Comparison of ENCODE assay signal across 9 cellular contexts in the genomic region with DNA sequence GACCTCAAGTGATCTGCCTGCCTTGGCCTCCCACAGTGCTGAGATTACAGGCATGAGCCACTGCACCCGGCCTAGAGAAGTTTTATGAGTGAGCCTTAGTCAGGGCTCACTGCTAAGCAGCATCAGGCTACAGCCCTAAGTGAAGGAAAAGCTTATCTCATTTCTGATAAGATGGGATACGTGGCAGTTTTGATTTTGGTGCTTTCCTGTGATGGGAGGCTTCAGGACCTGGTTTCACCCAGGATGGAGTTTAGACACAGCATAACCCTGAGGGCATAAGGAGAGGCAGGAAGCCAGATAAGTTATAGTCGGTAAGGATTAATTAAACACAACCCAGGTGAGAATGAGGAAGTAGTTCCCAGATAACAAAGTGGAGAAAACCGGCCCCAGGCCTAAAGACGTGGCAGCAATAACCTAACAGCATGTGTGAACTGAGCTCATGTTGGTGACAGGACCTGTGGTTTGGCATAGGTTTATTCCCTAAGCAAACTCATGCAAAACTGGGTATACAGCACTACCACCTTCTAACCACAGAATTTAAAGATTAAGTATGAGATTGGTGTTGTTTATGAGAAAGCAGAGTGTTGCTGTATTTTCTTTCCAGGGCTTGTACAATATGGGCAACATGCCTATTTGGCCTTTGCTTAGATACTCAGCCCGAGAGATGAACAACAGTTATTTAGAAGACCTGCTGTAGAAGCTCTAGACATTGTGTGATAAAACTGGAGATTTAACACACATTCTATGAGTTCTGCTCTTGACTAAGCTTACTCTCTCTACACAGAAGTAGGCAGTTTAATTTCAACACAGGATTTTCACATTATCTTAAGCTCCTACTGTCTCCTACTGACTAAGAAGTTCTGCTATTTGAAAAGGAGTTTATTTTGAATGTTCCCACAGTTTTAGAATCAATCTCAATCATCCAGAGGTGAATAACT.
DNase-seq lines count a peak whose midpoint lies in the region; ATAC-seq, FAIRE-seq and TF ChIP-seq lines count a peak whose summit lies in the region.
"Had no signal": no experiment of that assay in that cellular context is flagged by ENCODE, and none has a peak within 500 bp of the region (broad histone marks: within the 10 kb centered on the region; RNA-seq: fewer than 3 reads in every experiment).

No MANE protein-coding gene starts in this region.

- no peak overlapping the region for H3K4me3 Mint-ChIP-seq in HFFc6
- no peak overlapping the region for H3K4me3 Mint-ChIP-seq in T-cell
- H3K4me3 Mint-ChIP-seq: neural crest cell had no signal

- FAIRE-seq in GM12892 (lab: Jason Lieb, UNC): no peak

- DNase-seq in COLO668 (lab: John Stamatoyannopoulos, UW; ENCODE audit: unreplicated experiment) (peak; percentile 23), HFFc6 (no peak), T-cell (peak in 14 of 34 experiments; percentile 1 to 27 (median 10)), kidney tubule cell (ENCODE audit: low spot score) (peak; percentile 68), medulla oblongata (ENCODE audit: extremely low spot score) (no peak), GM12892 (ENCODE audit: insufficient read length) (no peak), SKM-1 (lab: John Stamatoyannopoulos, UW; ENCODE audit: unreplicated experiment) (no peak)

- ATAC-seq in T-cell (replicated peaks in 1 of 4) (peak; percentile 64 to 76 (median 66)), HG02884 (IDR thresholded peaks at IDR 0.05; ENCODE audit: unreplicated experiment) (no peak)

- no peak for TF ChIP-seq CTCF in HFFc6 (IDR thresholded peaks at IDR 0.05)

- POLR2A ChIA-PET in T-cell (lab: Charles Lee): no interaction called here

- no peaks in the 10 kb centered on the region for H3K9me3 Mint-ChIP-seq in HFFc6
- no peaks in the 10 kb centered on the region for H3K9me3 Mint-ChIP-seq in T-cell
- H3K9me3 Mint-ChIP-seq: neural crest cell had no signal

- H3K27ac Mint-ChIP-seq in HFFc6: peak overlapping the region; percentile 60; the same call in 1 of the 2 replicates
- peak overlapping the region; percentile 65 to 83 for H3K27ac Mint-ChIP-seq in T-cell

- CTCF ChIA-PET in T-cell (lab: Charles Lee): interaction anchor here (0.5 to 1.0 kb wide), 3 partner anchors 235 to 812 kb away, joined by 3 read pairs; no protein-coding TSS in a partner anchor

- H3K4me1 Mint-ChIP-seq in HFFc6 (ENCODE audit: low read depth): peaks cover 6% of the 10 kb centered on the region; the same call in 1 of the 2 replicates
- H3K4me1 Mint-ChIP-seq in T-cell: peaks cover 7 to 19% (median 10%) of the 10 kb centered on the region in 3 donors
- H3K4me1 Mint-ChIP-seq: neural crest cell had no signal

- TF ChIP-seq POLR2A in GM12892 (IDR thresholded peaks at IDR 0.05; ENCODE audit: low read depth, low read length): no peak

- peaks cover under 1% of the 10 kb centered on the region for H3K27me3 Mint-ChIP-seq in HFFc6 (ENCODE audit: insufficient read depth)
- no peaks in the 10 kb centered on the region for H3K27me3 Mint-ChIP-seq in T-cell

- H3K36me3 Mint-ChIP-seq in HFFc6 (ENCODE audit: low read depth): no peaks in the 10 kb centered on the region
- no peaks in the 10 kb centered on the region for H3K36me3 Mint-ChIP-seq in T-cell

Comparison
In these comparisons a context has a peak if more than half of its experiments do, and no peak if none do; other contexts are left out.
1. DNase-seq: peak in COLO668 (single experiment) and kidney tubule cell (single experiment); none in HFFc6 (single experiment), medulla oblongata (single experiment), GM12892 (single experiment) and SKM-1 (single experiment).